Comparison of ENCODE assay signal across 26 cellular contexts in genomic region chr10:88161070-88161469, GRCh38.
"Had no signal": no experiment of that assay in that cellular context is flagged by ENCODE, and none has a peak within 500 bp of the region (broad histone marks: within the 10 kb centered on the region; RNA-seq: fewer than 3 reads in every experiment).

No MANE protein-coding gene starts in this region.

- FAIRE-seq: endometrium, islet of Langerhans, keratinocyte had no signal

- DNase-seq: colonic mucosa; cortex of kidney; effector CD8-positive, alpha-beta T cell; effector memory CD8-positive, alpha-beta T cell; endodermal cell; erythroblast; esophagus squamous epithelium; foreskin fibroblast; foreskin melanocyte; gastrocnemius medialis; glutamatergic neuron; head of caudate nucleus; heart right ventricle; hippocampal formation; left cardiac atrium; left lung; left ventricle myocardium superior; lower lobe of right lung; mesenchymal stem cell; midbrain; naive thymus-derived CD4-positive, alpha-beta T cell had no signal

- H3K4me3 ChIP-seq: colonic mucosa, esophagus squamous epithelium, gastrocnemius medialis, heart right ventricle, left lung, lower lobe of right lung had no signal

- H3K9me3 ChIP-seq: colonic mucosa, esophagus squamous epithelium, gastrocnemius medialis, heart right ventricle, left lung, lower lobe of right lung had no signal

- H3K36me3 ChIP-seq: colonic mucosa, esophagus squamous epithelium, gastrocnemius medialis, heart right ventricle, left lung, lower lobe of right lung had no signal

- H3K27me3 ChIP-seq: colonic mucosa, esophagus squamous epithelium, gastrocnemius medialis, heart right ventricle, left lung had no signal

- H3K27ac ChIP-seq: colonic mucosa, epithelial cell of prostate, esophagus squamous epithelium, gastrocnemius medialis, heart right ventricle, left lung, lower lobe of right lung had no signal

- ATAC-seq: effector memory CD8-positive, alpha-beta T cell; esophagus mucosa; gastrocnemius medialis; heart right ventricle; left cardiac atrium; left lung; left ventricle myocardium superior; lower lobe of right lung; naive thymus-derived CD4-positive, alpha-beta T cell had no signal
